Comparison of ENCODE assay signal across 8 cellular contexts in the genomic region with DNA sequence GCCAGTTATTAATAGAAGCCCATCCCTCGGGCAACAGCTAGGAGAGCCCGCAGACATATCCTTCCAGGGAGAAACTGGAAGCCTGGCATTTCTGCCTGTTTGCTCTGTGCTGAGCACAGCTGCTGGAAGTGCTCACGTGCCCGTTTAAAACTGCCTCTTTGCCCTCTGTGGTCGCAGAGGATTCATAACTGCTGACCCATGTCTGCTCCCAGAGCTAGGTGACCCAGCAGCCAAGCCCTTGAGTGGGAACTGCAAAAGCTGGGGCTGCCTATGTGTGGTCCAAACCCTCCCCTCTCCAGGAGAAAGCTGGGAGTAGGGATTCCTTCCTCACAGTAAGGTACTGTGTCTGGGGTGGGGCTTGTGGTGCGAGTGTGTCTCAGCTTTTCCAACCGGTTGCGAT. TPM values are rescaled to one million over a fixed set of nuclear protein-coding genes. Genes with fewer than 3 reads are reported as not detected.
DNase-seq lines count a peak whose midpoint lies in the region; ATAC-seq, FAIRE-seq and TF ChIP-seq lines count a peak whose summit lies in the region.
"Not testable (repeated sequence)": the region's sequence is repeated elsewhere in the genome, so short reads cannot be mapped to it uniquely, and the experiment has no call there.

No MANE protein-coding gene starts in this region.

- not testable (repeated sequence) for H4K8ac ChIP-seq in mesenchymal stem cell (ENCODE audit: low read length)

- H3K4me3 ChIP-seq in BLaER1 treated with 17β-estradiol and CSF1 and Interleukin-3, amounts not matched to agents 10 nM and 100 nM; bronchial epithelial cell (ENCODE audit: low read depth, low read length); mesenchymal stem cell (ENCODE audit: insufficient read depth in 1 of 2, low read depth in 1 of 2, low read length in 2 of 2): not testable (repeated sequence)

- H3K4me1 ChIP-seq in BLaER1 treated with 17β-estradiol and CSF1 and Interleukin-3, amounts not matched to agents 10 nM and 100 nM = peaks cover 7 to 16% (median 12%) of the 10 kb centered on the region in 10 experiments; a peak in 16 of 20 replicates
- H3K4me1 ChIP-seq in mesenchymal stem cell (ENCODE audit: control insufficient read depth, insufficient read depth, low read depth, low read length) = not testable (repeated sequence)

- not testable (repeated sequence) for H2AFZ ChIP-seq in mesenchymal stem cell (ENCODE audit: low read depth, low read length)

- H4K20me1 ChIP-seq in BLaER1 treated with 17β-estradiol and CSF1 and Interleukin-3, amounts not matched to agents 10 nM and 100 nM = not testable (repeated sequence)

- H2BK15ac ChIP-seq in mesenchymal stem cell (ENCODE audit: low read depth, poor library complexity, severe bottlenecking) = not testable (repeated sequence)

- H3K23ac ChIP-seq in mesenchymal stem cell (ENCODE audit: low read length in 2 of 2) = not testable (repeated sequence)

- H2BK12ac ChIP-seq in mesenchymal stem cell (ENCODE audit: low read length in 2 of 2) = not testable (repeated sequence)

- H3K9ac ChIP-seq in BLaER1 treated with 17β-estradiol and CSF1 and Interleukin-3, amounts not matched to agents 10 nM and 100 nM; mesenchymal stem cell (ENCODE audit: low read length): not testable (repeated sequence)

- DNase-seq in NAMALWA (ENCODE audit: low spot score) (peak; percentile 22), NCI-H2196 (lab: John Stamatoyannopoulos, UW; ENCODE audit: unreplicated experiment) (peak; percentile 74), SHP77 (lab: John Stamatoyannopoulos, UW) (peak; percentile 73 to 79), mesenchymal stem cell (peak; percentile 49)
- not testable (repeated sequence) for DNase-seq in bronchial epithelial cell (ENCODE audit: low read depth); stimulated activated naive CD8-positive, alpha-beta T cell treated with anti-CD3 and anti-CD28 coated beads, Interleukin-15, Interleukin-2, amounts not matched to agents 100 U/mL and 50 U/mL, for 24 hours

- H2BK5ac ChIP-seq in mesenchymal stem cell (ENCODE audit: low read depth, low read length, poor library complexity, severe bottlenecking) = not testable (repeated sequence)

- H4K91ac ChIP-seq in mesenchymal stem cell (ENCODE audit: low read length) = not testable (repeated sequence)

- not testable (repeated sequence) for H3K27ac ChIP-seq in BLaER1 treated with 17β-estradiol and CSF1 and Interleukin-3, amounts not matched to agents 10 nM and 100 nM; mesenchymal stem cell (ENCODE audit: low read length, poor library complexity, severe bottlenecking)

- not testable (repeated sequence) for TF ChIP-seq CTCF in bronchial epithelial cell (IDR thresholded peaks at IDR 0.05; ENCODE audit: insufficient read depth, low read length, severe bottlenecking)

- not testable (repeated sequence) for H2AK5ac ChIP-seq in mesenchymal stem cell (ENCODE audit: low read length, severe bottlenecking)

- H2BK120ac ChIP-seq in mesenchymal stem cell (ENCODE audit: low read depth, low read length) = not testable (repeated sequence)

- not testable (repeated sequence) for H3K27me3 ChIP-seq in BLaER1 treated with 17β-estradiol and CSF1 and Interleukin-3, amounts not matched to agents 10 nM and 100 nM; bronchial epithelial cell (ENCODE audit: control insufficient read depth, insufficient read depth, low read length); mesenchymal stem cell (ENCODE audit: control insufficient read depth in 1 of 2, insufficient read depth in 1 of 2, low read length in 2 of 2)

- 43% methylated on average over 5 of the region's 8 CpGs for WGBS in mesenchymal stem cell

- peak; percentile 68 for FAIRE-seq in bronchial epithelial cell (lab: Jason Lieb, UNC)

- peak overlapping the region; percentile 26 to 64 (median 52); a peak in 16 of 22 replicates for H3K4me2 ChIP-seq in BLaER1 treated with 17β-estradiol and CSF1 and Interleukin-3, amounts not matched to agents 10 nM and 100 nM
- not testable (repeated sequence) for H3K4me2 ChIP-seq in mesenchymal stem cell (ENCODE audit: low read length, poor library complexity, severe bottlenecking)

- not testable (repeated sequence) for H3K79me1 ChIP-seq in mesenchymal stem cell (replicated peaks; ENCODE audit: low read length, poor library complexity, severe bottlenecking)

- not testable (repeated sequence) for H3K9me3 ChIP-seq in BLaER1 treated with 17β-estradiol and CSF1 and Interleukin-3, amounts not matched to agents 10 nM and 100 nM (replicated peaks in 1 of 11); mesenchymal stem cell (ENCODE audit: control insufficient read depth, low read length)

- H3K4ac ChIP-seq in mesenchymal stem cell (ENCODE audit: low read depth in 1 of 2, low read length in 2 of 2) = not testable (repeated sequence)

- ATAC-seq in GM21360 (IDR thresholded peaks at IDR 0.05; ENCODE audit: unreplicated experiment) = peak; percentile 22
- ATAC-seq in stimulated activated naive CD8-positive, alpha-beta T cell treated with anti-CD3 and anti-CD28 coated beads, Interleukin-15, Interleukin-2, amounts not matched to agents 100 U/mL and 50 U/mL, for 24 hours = peak; percentile 36

- H3K36me3 ChIP-seq in BLaER1 treated with 17β-estradiol and CSF1 and Interleukin-3, amounts not matched to agents 10 nM and 100 nM; bronchial epithelial cell (ENCODE audit: control insufficient read depth, insufficient read depth, low read length); mesenchymal stem cell (ENCODE audit: control insufficient read depth in 1 of 2, insufficient read depth in 2 of 2, low read depth in 1 of 2, low read length in 2 of 2): not testable (repeated sequence)

- H3K14ac ChIP-seq in mesenchymal stem cell (ENCODE audit: low read length in 2 of 2) = not testable (repeated sequence)

- H3K18ac ChIP-seq in mesenchymal stem cell (ENCODE audit: low read depth in 1 of 2, low read length in 2 of 2) = not testable (repeated sequence)

RNA-seq across cellular contexts. Expression of gene USP18, which starts 14.6 kb away (rescaled TPM):
- total RNA-seq in bronchial epithelial cell = 3.3 and 3.7 TPM in 2 replicates
- 3.7 TPM for polyA plus RNA-seq in mesenchymal stem cell (2013, experiment 1 of 2)
- polyA plus RNA-seq in mesenchymal stem cell (2013, experiment 2 of 2) = 4.1 TPM

RNA-seq across cellular contexts. Expression of gene TUBA8, which starts 54.0 kb away (rescaled TPM):
- total RNA-seq in bronchial epithelial cell = 0.13 and 0.26 TPM in 2 replicates
- 0.65 TPM for polyA plus RNA-seq in mesenchymal stem cell (2013, experiment 1 of 2)
- polyA plus RNA-seq in mesenchymal stem cell (2013, experiment 2 of 2) = 0.51 TPM
